11 cellular contexts compared by ENCODE assay signal in the genomic region with DNA sequence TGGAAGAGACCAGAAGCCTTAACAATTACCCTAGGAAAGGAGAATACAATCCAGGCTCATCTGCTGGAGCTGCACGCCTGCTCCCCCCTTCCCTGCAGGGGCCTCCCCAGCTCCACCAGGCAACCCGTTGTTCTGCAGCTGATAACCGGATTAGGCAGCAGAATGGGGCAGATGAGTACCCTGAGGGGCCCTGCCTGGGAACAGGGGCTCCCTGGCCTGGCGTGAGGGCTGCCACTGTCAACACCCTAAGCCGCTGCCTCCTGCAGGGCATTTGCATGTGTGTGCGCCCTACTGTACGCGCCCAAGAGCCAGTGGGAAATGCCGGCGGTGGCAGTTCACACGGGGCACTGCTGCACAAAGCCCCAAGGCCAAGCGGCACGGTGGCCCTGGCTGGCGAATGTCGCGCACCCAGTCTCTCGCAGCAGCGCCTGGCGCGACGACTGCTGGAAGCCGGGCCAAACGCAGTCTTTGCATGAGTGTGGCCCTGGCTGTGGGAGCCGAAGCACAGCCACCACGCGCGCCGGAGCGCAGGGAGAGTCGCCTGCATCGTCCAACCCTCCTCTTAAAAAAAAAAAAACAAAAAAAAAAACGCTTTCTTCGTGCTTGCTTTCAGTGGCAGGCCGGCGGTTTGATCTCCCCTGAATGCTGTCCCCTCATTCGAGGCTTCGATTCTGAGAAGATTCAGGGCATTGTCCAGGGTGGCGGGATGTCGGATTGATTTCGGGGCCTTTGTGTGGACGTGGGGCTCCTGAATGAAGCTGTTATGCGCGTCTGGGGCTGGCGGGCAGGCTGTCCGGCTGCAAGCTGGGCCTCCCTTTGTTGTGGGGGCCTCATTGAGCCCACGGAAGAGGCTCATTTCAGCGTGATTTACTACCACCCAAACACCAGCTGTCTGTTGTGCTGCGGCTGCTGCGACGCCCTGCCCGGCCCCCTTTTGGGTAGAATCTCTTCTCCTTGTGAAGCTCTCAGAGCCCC.
DNase-seq lines count a peak whose midpoint lies in the region; ATAC-seq, FAIRE-seq and TF ChIP-seq lines count a peak whose summit lies in the region.
"Had no signal": no experiment of that assay in that cellular context is flagged by ENCODE, and none has a peak within 500 bp of the region (broad histone marks: within the 10 kb centered on the region; RNA-seq: fewer than 3 reads in every experiment).

No MANE protein-coding gene starts in this region.

- H3K79me2 ChIP-seq in astrocyte (ENCODE audit: insufficient read depth, low read length): no peaks in the 10 kb centered on the region

- peak overlapping the region; percentile 58 for H2AFZ ChIP-seq in astrocyte (ENCODE audit: low read depth, low read length)

- H3K36me3 ChIP-seq in astrocyte (ENCODE audit: insufficient read depth, low read length) (no peaks in the 10 kb centered on the region), gastrocnemius medialis (no peaks in the 10 kb centered on the region), Peyer's patch (no peaks in the 10 kb centered on the region)

- peak; percentile 59 for DNase-seq in NCI-H1092 (lab: John Stamatoyannopoulos, UW)
- no peak for DNase-seq in astrocyte (ENCODE audit: low read depth)
- peak; percentile 30 for DNase-seq in iPS-NIHi11 (ENCODE audit: low spot score)
- peak in 1 of 2 donors; percentile 68 for DNase-seq in gastrocnemius medialis
- DNase-seq in Peyer's patch: no peak
- no peak for DNase-seq in activated naive CD8-positive, alpha-beta T cell treated with anti-CD3 and anti-CD28 coated beads, Interleukin-2, amount 50 U/mL, for 24 hours
- no peak for DNase-seq in HUDEP-2 (lab: John Stamatoyannopoulos, UW; ENCODE audit: unreplicated experiment in 76 of 76)
- DNase-seq in NCI-H2029 treated with DMSO at 0.1 percent for 48 hours (lab: John Stamatoyannopoulos, UW): no peak
- DNase-seq: activated CD8-positive, alpha-beta memory T cell treated with anti-CD3 and anti-CD28 coated beads, Interleukin-2, amount 10 ng/mL, durations not matched to agents 7 days and 5 days; NCI-H2029 had no signal

- peaks cover 8% of the 10 kb centered on the region for H3K36me3 Mint-ChIP-seq in astrocyte (ENCODE audit: low read depth, unreplicated experiment)
- H3K36me3 Mint-ChIP-seq in activated naive CD8-positive, alpha-beta T cell treated with anti-CD3 and anti-CD28 coated beads, Interleukin-2, amount 50 U/mL, for 24 hours (ENCODE audit: low read depth): no peaks in the 10 kb centered on the region

- peak; percentile 67 to 71 for ATAC-seq in gastrocnemius medialis
- ATAC-seq in activated naive CD8-positive, alpha-beta T cell treated with anti-CD3 and anti-CD28 coated beads, Interleukin-2, amount 50 U/mL, for 24 hours: no peak
- ATAC-seq: activated CD8-positive, alpha-beta memory T cell treated with anti-CD3 and anti-CD28 coated beads, Interleukin-2, amount 10 ng/mL, durations not matched to agents 7 days and 5 days; HCT116 had no signal

- H3K27me3 ChIP-seq in astrocyte (ENCODE audit: insufficient read depth, low read length) (peaks cover 8% of the 10 kb centered on the region), gastrocnemius medialis (no peaks in the 10 kb centered on the region), Peyer's patch (no peaks in the 10 kb centered on the region)

- no peak overlapping the region for H3K27ac Mint-ChIP-seq in astrocyte (ENCODE audit: unreplicated experiment)
- no peak overlapping the region for H3K27ac Mint-ChIP-seq in activated naive CD8-positive, alpha-beta T cell treated with anti-CD3 and anti-CD28 coated beads, Interleukin-2, amount 50 U/mL, for 24 hours
- H3K27ac Mint-ChIP-seq: activated CD8-positive, alpha-beta memory T cell treated with anti-CD3 and anti-CD28 coated beads, Interleukin-2, amount 10 ng/mL, durations not matched to agents 7 days and 5 days had no signal

- peaks cover 3% of the 10 kb centered on the region for H4K20me1 ChIP-seq in astrocyte (ENCODE audit: insufficient read depth, low read length)

- no peak overlapping the region for H3K9ac ChIP-seq in astrocyte (ENCODE audit: low read length)

- peaks cover 49% of the 10 kb centered on the region for H3K27me3 Mint-ChIP-seq in astrocyte (ENCODE audit: low read depth, unreplicated experiment)
- peaks cover 21% of the 10 kb centered on the region for H3K27me3 Mint-ChIP-seq in activated naive CD8-positive, alpha-beta T cell treated with anti-CD3 and anti-CD28 coated beads, Interleukin-2, amount 50 U/mL, for 24 hours

- H3K9me3 ChIP-seq in astrocyte (ENCODE audit: insufficient read depth, low read depth, low read length): no peaks in the 10 kb centered on the region
- no peaks in the 10 kb centered on the region for H3K9me3 ChIP-seq in gastrocnemius medialis
- H3K9me3 ChIP-seq in Peyer's patch: no peaks in the 10 kb centered on the region

- TF ChIP-seq POLR2A in gastrocnemius medialis (IDR thresholded peaks at IDR 0.05) (no peak), Peyer's patch (IDR thresholded peaks at IDR 0.05) (no peak)

- intact Hi-C loops in gastrocnemius medialis (cut with DNase I; ENCODE audit: low total_unique reads): loop anchor here (1.0 kb wide), 1 partner anchor 65 kb away; no protein-coding TSS in a partner anchor

- H3K9me3 Mint-ChIP-seq in astrocyte (ENCODE audit: unreplicated experiment): no peaks in the 10 kb centered on the region
- H3K9me3 Mint-ChIP-seq in activated naive CD8-positive, alpha-beta T cell treated with anti-CD3 and anti-CD28 coated beads, Interleukin-2, amount 50 U/mL, for 24 hours: no peaks in the 10 kb centered on the region

- H3K4me1 Mint-ChIP-seq in astrocyte (ENCODE audit: low read depth, unreplicated experiment): no peaks in the 10 kb centered on the region
- H3K4me1 Mint-ChIP-seq in activated naive CD8-positive, alpha-beta T cell treated with anti-CD3 and anti-CD28 coated beads, Interleukin-2, amount 50 U/mL, for 24 hours: peaks cover 5% of the 10 kb centered on the region

- H3K4me1 ChIP-seq in astrocyte (ENCODE audit: insufficient read depth, low read length) (peaks cover 10% of the 10 kb centered on the region), gastrocnemius medialis (peaks cover 54 to 59% of the 10 kb centered on the region in 2 donors), Peyer's patch (peaks cover 0 to 18% (median 0%) of the 10 kb centered on the region in 4 donors)

- H3K4me2 ChIP-seq in astrocyte (ENCODE audit: low read length): peak overlapping the region; percentile 63

- no peak for TF ChIP-seq CTCF in astrocyte (IDR thresholded peaks at IDR 0.05; ENCODE audit: insufficient read depth, low read depth, low read length)
- peak in 3 of 5 experiments; percentile 13 to 29 (median 20) for TF ChIP-seq CTCF in gastrocnemius medialis (IDR thresholded peaks at IDR 0.05 in 4 of 5, conservative IDR thresholded peaks at IDR 0.05 in 1 of 5)
- TF ChIP-seq CTCF in Peyer's patch (IDR thresholded peaks at IDR 0.05): no peak

- no peak for FAIRE-seq in astrocyte (lab: Jason Lieb, UNC)

- H3K4me3 Mint-ChIP-seq in astrocyte (ENCODE audit: unreplicated experiment): no peak overlapping the region
- H3K4me3 Mint-ChIP-seq in activated naive CD8-positive, alpha-beta T cell treated with anti-CD3 and anti-CD28 coated beads, Interleukin-2, amount 50 U/mL, for 24 hours: no peak overlapping the region
- H3K4me3 Mint-ChIP-seq: activated CD8-positive, alpha-beta memory T cell treated with anti-CD3 and anti-CD28 coated beads, Interleukin-2, amount 10 ng/mL, durations not matched to agents 7 days and 5 days had no signal

- H3K27ac ChIP-seq in astrocyte (ENCODE audit: low read depth, low read length) (no peak overlapping the region), gastrocnemius medialis (peak overlapping the region; percentile 7 to 53 (median 21)), Peyer's patch (no peak overlapping the region)

- H3K4me3 ChIP-seq in astrocyte (ENCODE audit: insufficient read depth, low read depth, low read length): no peak overlapping the region
- H3K4me3 ChIP-seq in gastrocnemius medialis: peak overlapping the region; percentile 28 to 40 (median 36)
- no peak overlapping the region for H3K4me3 ChIP-seq in Peyer's patch

- in situ Hi-C loops in gastrocnemius medialis (cut with MboI; ENCODE audit: low sequenced_read_pairs in 4 of 4): no loop called here

Comparison
In these comparisons a context has a peak if more than half of its experiments do, and no peak if none do; other contexts are left out.
1. DNase-seq: peak in NCI-H1092 (single experiment) and iPS-NIHi11 (single experiment); none in astrocyte (single experiment), Peyer's patch (0 of 3), activated naive CD8-positive, alpha-beta T cell treated with anti-CD3 and anti-CD28 coated beads, Interleukin-2, amount 50 U/mL, for 24 hours (single experiment), HUDEP-2 (0 of 76) and NCI-H2029 treated with DMSO at 0.1 percent for 48 hours (single experiment).
2. H3K27ac ChIP-seq: peak in gastrocnemius medialis (4 of 4); none in astrocyte (single experiment) and Peyer's patch (0 of 4).
3. H3K4me3 ChIP-seq: peak in gastrocnemius medialis (4 of 4); none in astrocyte (single experiment) and Peyer's patch (0 of 4).
4. CTCF ChIP-seq: peak in gastrocnemius medialis (3 of 5); none in astrocyte (single experiment) and Peyer's patch (0 of 6).